Comparison of ENCODE assay signal across 15 cellular contexts in the genomic region with DNA sequence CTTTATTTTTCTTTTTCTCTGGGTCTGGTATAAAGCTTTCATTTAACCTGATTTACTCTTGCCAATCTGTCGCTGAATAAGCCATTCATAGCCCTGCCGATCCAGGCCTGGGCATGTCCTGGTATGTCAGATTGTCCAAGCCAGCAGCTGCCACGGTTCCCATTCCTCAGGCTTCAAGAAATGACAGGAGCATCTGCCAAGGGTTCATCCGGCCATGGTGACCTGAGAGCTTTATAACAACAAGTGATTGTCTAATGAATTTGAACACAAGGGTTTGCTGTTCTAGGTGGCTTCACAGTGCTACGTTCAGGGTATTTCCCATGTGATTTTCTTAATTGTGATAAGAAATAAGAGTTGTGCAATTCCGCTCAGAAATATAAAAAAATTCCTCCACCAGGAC. TPM values are rescaled to one million over a fixed set of nuclear protein-coding genes. Genes with fewer than 3 reads are reported as not detected.
DNase-seq lines count a peak whose midpoint lies in the region; ATAC-seq and TF ChIP-seq lines count a peak whose summit lies in the region.
"Had no signal": no experiment of that assay in that cellular context is flagged by ENCODE, and none has a peak within 500 bp of the region (broad histone marks: within the 10 kb centered on the region; RNA-seq: fewer than 3 reads in every experiment).

No MANE protein-coding gene starts in this region.

- H3K27me3 ChIP-seq in right atrium auricular region (no peaks in the 10 kb centered on the region), skeletal muscle tissue (ENCODE audit: control insufficient read depth in 3 of 3, insufficient read depth in 3 of 3, low read length in 3 of 3) (no peaks in the 10 kb centered on the region), BE2C (no peaks in the 10 kb centered on the region)

- H3K9me3 ChIP-seq in right atrium auricular region (no peaks in the 10 kb centered on the region), skeletal muscle tissue (ENCODE audit: control insufficient read depth in 3 of 3, low read length in 3 of 3) (no peaks in the 10 kb centered on the region), BE2C (0 out of 2 replicates have a peak, but pooled peaks cover 2% of the 10 kb centered on the region)

- H3K4me1 ChIP-seq in right atrium auricular region = peaks cover 0 to 6% of the 10 kb centered on the region in 2 donors
- peaks cover 0 to 4% (median 0%) of the 10 kb centered on the region in 3 donors for H3K4me1 ChIP-seq in skeletal muscle tissue (ENCODE audit: control insufficient read depth in 3 of 3, insufficient read depth in 3 of 3, low read length in 3 of 3)
- H3K4me1 ChIP-seq in BE2C = no peaks in the 10 kb centered on the region

- DNase-seq in NCI-H1694 treated with DMSO at 0.1 percent for 48 hours (lab: John Stamatoyannopoulos, UW) (peak; percentile 93), right atrium auricular region (ENCODE audit: low spot score) (no peak), osteocyte (ENCODE audit: extremely low spot score, unreplicated experiment) (no peak), BE2C (no peak), kidney tubule cell (ENCODE audit: low spot score) (no peak)
- DNase-seq: activated CD4-positive, alpha-beta T cell treated with anti-CD3 and anti-CD28 coated beads, Interleukin-2, amount 10 ng/mL, durations not matched to agents 24 days and 14 days; activated naive CD4-positive, alpha-beta T cell treated with anti-CD3 and anti-CD28 coated beads, Interleukin-2, amount 10 ng/mL, durations not matched to agents 7 days and 5 days; KBM-7; NCI-H1417 had no signal

- H3K4me1 Mint-ChIP-seq in brain (peaks cover 28% of the 10 kb centered on the region), osteocyte (ENCODE audit: unreplicated experiment) (peaks cover 3% of the 10 kb centered on the region)
- H3K4me1 Mint-ChIP-seq: activated CD4-positive, alpha-beta T cell treated with anti-CD3 and anti-CD28 coated beads, Interleukin-2, amount 10 ng/mL, durations not matched to agents 24 days and 14 days; activated naive CD4-positive, alpha-beta T cell treated with anti-CD3 and anti-CD28 coated beads, Interleukin-2, amount 10 ng/mL, durations not matched to agents 7 days and 5 days had no signal

- peak overlapping the region; percentile 37 to 97 (median 79) for H3K27ac Mint-ChIP-seq in brain
- H3K27ac Mint-ChIP-seq in osteocyte (ENCODE audit: unreplicated experiment) = no peak overlapping the region
- H3K27ac Mint-ChIP-seq: activated CD4-positive, alpha-beta T cell treated with anti-CD3 and anti-CD28 coated beads, Interleukin-2, amount 10 ng/mL, durations not matched to agents 24 days and 14 days; activated naive CD4-positive, alpha-beta T cell treated with anti-CD3 and anti-CD28 coated beads, Interleukin-2, amount 10 ng/mL, durations not matched to agents 7 days and 5 days had no signal

- H3K27ac ChIP-seq in right atrium auricular region (peak overlapping the region; percentile 46 to 61), skeletal muscle tissue (ENCODE audit: low read depth, low read length) (peak overlapping the region; percentile 54)

- no peak for ATAC-seq in HG03139 (IDR thresholded peaks at IDR 0.05; ENCODE audit: unreplicated experiment)
- ATAC-seq: SK-N-SH treated with all-trans-retinoic acid at 6 μM for 48 hours had no signal

- H3K9me3 Mint-ChIP-seq in brain = peaks cover 0 to 9% (median 2%) of the 10 kb centered on the region in 5 experiments
- H3K9me3 Mint-ChIP-seq in osteocyte (ENCODE audit: unreplicated experiment) = peaks cover 7% of the 10 kb centered on the region
- H3K9me3 Mint-ChIP-seq: activated CD4-positive, alpha-beta T cell treated with anti-CD3 and anti-CD28 coated beads, Interleukin-2, amount 10 ng/mL, durations not matched to agents 24 days and 14 days had no signal

- H3K27me3 Mint-ChIP-seq in brain = no peaks in the 10 kb centered on the region
- no peaks in the 10 kb centered on the region for H3K27me3 Mint-ChIP-seq in osteocyte (ENCODE audit: unreplicated experiment)

- H3K36me3 ChIP-seq in right atrium auricular region (no peaks in the 10 kb centered on the region), skeletal muscle tissue (ENCODE audit: control insufficient read depth in 3 of 3, insufficient read depth in 3 of 3, low read length in 3 of 3) (no peaks in the 10 kb centered on the region), BE2C (no peaks in the 10 kb centered on the region)

- peak overlapping the region in 1 of 3 donors; percentile 47 for H3K9ac ChIP-seq in skeletal muscle tissue (ENCODE audit: low read depth in 1 of 3, low read length in 3 of 3)

- H3K4me3 Mint-ChIP-seq in brain (peak overlapping the region in 2 of 5 experiments; percentile 9 to 54), osteocyte (ENCODE audit: unreplicated experiment) (no peak overlapping the region)
- H3K4me3 Mint-ChIP-seq: activated CD4-positive, alpha-beta T cell treated with anti-CD3 and anti-CD28 coated beads, Interleukin-2, amount 10 ng/mL, durations not matched to agents 24 days and 14 days; activated naive CD4-positive, alpha-beta T cell treated with anti-CD3 and anti-CD28 coated beads, Interleukin-2, amount 10 ng/mL, durations not matched to agents 7 days and 5 days had no signal

- H3K4me3 ChIP-seq in right atrium auricular region (no peak overlapping the region), skeletal muscle tissue (ENCODE audit: low read length in 3 of 3) (no peak overlapping the region), BE2C (ENCODE audit: low read depth, low read length) (no peak overlapping the region)

- H3K36me3 Mint-ChIP-seq in brain (peaks cover 23% of the 10 kb centered on the region), osteocyte (ENCODE audit: unreplicated experiment) (peaks cover 3% of the 10 kb centered on the region)
- H3K36me3 Mint-ChIP-seq: activated naive CD4-positive, alpha-beta T cell treated with anti-CD3 and anti-CD28 coated beads, Interleukin-2, amount 10 ng/mL, durations not matched to agents 7 days and 5 days had no signal

- TF ChIP-seq CTCF in brain (conservative IDR thresholded peaks at IDR 0.05) = no peak
- no peak for TF ChIP-seq CTCF in right atrium auricular region (IDR thresholded peaks at IDR 0.05)
- no peak for TF ChIP-seq CTCF in osteocyte (IDR thresholded peaks at IDR 0.05)
- no peak for TF ChIP-seq CTCF in BE2C (IDR thresholded peaks at IDR 0.05; ENCODE audit: low read depth, low read length)

RNA-seq across cellular contexts. Expression of a gene that starts 20.0 kb away (rescaled TPM):
- 59.3 TPM for polyA plus RNA-seq in brain (ENCODE audit: insufficient read depth, low read depth, low replicate concordance)
- total RNA-seq in right atrium auricular region = 10 to 100 TPM in 1 of 2 donors, 1 to 10 TPM in 1; 9.9 to 16.6 TPM
- total RNA-seq in skeletal muscle tissue = 21.4 TPM
- 10.3 and 10.8 TPM in 2 replicates for total RNA-seq in osteocyte
- 14.3 TPM for polyA plus RNA-seq in BE2C (2012; ENCODE audit: insufficient read depth, insufficient read length, low read depth)
- total RNA-seq: activated CD4-positive, alpha-beta T cell treated with anti-CD3 and anti-CD28 coated beads, Interleukin-2, amount 10 ng/mL, durations not matched to agents 24 days and 14 days; NCI-H460 had no signal

RNA-seq across cellular contexts. Expression of a gene that starts 22.6 kb away (rescaled TPM):
- polyA plus RNA-seq in brain (ENCODE audit: insufficient read depth, low read depth, low replicate concordance) = 5.3 TPM
- total RNA-seq in right atrium auricular region (not detected), skeletal muscle tissue (0.52 TPM), osteocyte (0.11 TPM in 1 of 2 replicates, not detected in the other)
- 0.65 TPM for polyA plus RNA-seq in BE2C (2012; ENCODE audit: insufficient read depth, insufficient read length, low read depth)
- total RNA-seq: activated CD4-positive, alpha-beta T cell treated with anti-CD3 and anti-CD28 coated beads, Interleukin-2, amount 10 ng/mL, durations not matched to agents 24 days and 14 days; dermis microvascular lymphatic vessel endothelial cell; NCI-H460 had no signal

RNA-seq across cellular contexts. Expression of a gene that starts 38.0 kb away (rescaled TPM):
- polyA plus RNA-seq in brain (ENCODE audit: insufficient read depth, low read depth, low replicate concordance) = 14.1 TPM
- total RNA-seq in right atrium auricular region = 10 to 100 TPM; 30.4 to 34.6 TPM
- 67.8 TPM for total RNA-seq in skeletal muscle tissue
- total RNA-seq in osteocyte = 34.5 and 35.0 TPM in 2 replicates
- polyA plus RNA-seq in BE2C (2012; ENCODE audit: insufficient read depth, insufficient read length, low read depth) = not detected
- total RNA-seq: activated CD4-positive, alpha-beta T cell treated with anti-CD3 and anti-CD28 coated beads, Interleukin-2, amount 10 ng/mL, durations not matched to agents 24 days and 14 days; NCI-H460 had no signal

RNA-seq across cellular contexts. Expression of a gene that starts 44.3 kb away (rescaled TPM):
- polyA plus RNA-seq in brain (ENCODE audit: insufficient read depth, low read depth, low replicate concordance) = 21.3 TPM
- 1 to 10 TPM; 1.0 to 1.7 TPM for total RNA-seq in right atrium auricular region
- 3.7 TPM for total RNA-seq in skeletal muscle tissue
- total RNA-seq in osteocyte = 2.5 TPM in 2 replicates
- 0.40 TPM for polyA plus RNA-seq in BE2C (2012; ENCODE audit: insufficient read depth, insufficient read length, low read depth)
- total RNA-seq: activated CD4-positive, alpha-beta T cell treated with anti-CD3 and anti-CD28 coated beads, Interleukin-2, amount 10 ng/mL, durations not matched to agents 24 days and 14 days; NCI-H460 had no signal
